Comparison of ENCODE assay signal across 15 cellular contexts in genomic region chr17:44159519-44160210, GRCh38. TPM values are rescaled to one million over a fixed set of nuclear protein-coding genes. Genes with fewer than 3 reads are reported as not detected.
A peak's percentile ranks its signal among the peaks of the same experiment; 100 is the strongest.
DNase-seq lines count a peak whose midpoint lies in the region; ATAC-seq and TF ChIP-seq lines count a peak whose summit lies in the region.
"Had no signal": no experiment of that assay in that cellular context is flagged by ENCODE, and none has a peak within 500 bp of the region (broad histone marks: within the 10 kb centered on the region; RNA-seq: fewer than 3 reads in every experiment).

No MANE protein-coding gene starts in this region.

- intact Hi-C loops in activated CD4-positive, alpha-beta T cell treated with anti-CD3 and anti-CD28 coated beads for 36 hours (cut with DNase I, micrococcal nuclease): no loop called here

- ATAC-seq in activated CD4-positive, alpha-beta T cell treated with anti-CD3 and anti-CD28 coated beads for 36 hours: peak; percentile 60
- ATAC-seq in HG03565 (IDR thresholded peaks at IDR 0.05; ENCODE audit: unreplicated experiment) (no peak), GM21825 (IDR thresholded peaks at IDR 0.05; ENCODE audit: unreplicated experiment) (no peak)
- ATAC-seq: left lung had no signal

- H3K4me3 Mint-ChIP-seq in activated CD4-positive, alpha-beta T cell treated with anti-CD3 and anti-CD28 coated beads for 36 hours: no peak overlapping the region
- H3K4me3 Mint-ChIP-seq in activated CD4-positive, alpha-beta T cell treated with anti-CD3 and anti-CD28 coated beads, Interleukin-2, amount 10 ng/mL, durations not matched to agents 7 days and 5 days: no peak overlapping the region
- no peak overlapping the region for H3K4me3 Mint-ChIP-seq in progenitor cell of endocrine pancreas (ENCODE audit: low read depth)
- H3K4me3 Mint-ChIP-seq: activated naive CD8-positive, alpha-beta T cell treated with anti-CD3 and anti-CD28 coated beads for 36 hours; neural progenitor cell had no signal

- no peaks in the 10 kb centered on the region for H3K27me3 Mint-ChIP-seq in activated CD4-positive, alpha-beta T cell treated with anti-CD3 and anti-CD28 coated beads for 36 hours
- H3K27me3 Mint-ChIP-seq in activated CD4-positive, alpha-beta T cell treated with anti-CD3 and anti-CD28 coated beads, Interleukin-2, amount 10 ng/mL, durations not matched to agents 7 days and 5 days: no peaks in the 10 kb centered on the region
- no peaks in the 10 kb centered on the region for H3K27me3 Mint-ChIP-seq in progenitor cell of endocrine pancreas
- H3K27me3 Mint-ChIP-seq: activated naive CD8-positive, alpha-beta T cell treated with anti-CD3 and anti-CD28 coated beads for 36 hours had no signal

- no peak overlapping the region for H3K27ac Mint-ChIP-seq in activated CD4-positive, alpha-beta T cell treated with anti-CD3 and anti-CD28 coated beads for 36 hours
- H3K27ac Mint-ChIP-seq in activated CD4-positive, alpha-beta T cell treated with anti-CD3 and anti-CD28 coated beads, Interleukin-2, amount 10 ng/mL, durations not matched to agents 7 days and 5 days: no peak overlapping the region
- peak overlapping the region; percentile 65 for H3K27ac Mint-ChIP-seq in progenitor cell of endocrine pancreas
- H3K27ac Mint-ChIP-seq: activated naive CD8-positive, alpha-beta T cell treated with anti-CD3 and anti-CD28 coated beads for 36 hours; neural progenitor cell had no signal

- peak; percentile 44 for DNase-seq in activated CD4-positive, alpha-beta T cell treated with anti-CD3 and anti-CD28 coated beads for 36 hours
- DNase-seq in activated CD4-positive, alpha-beta T cell treated with anti-CD3 and anti-CD28 coated beads, Interleukin-2, amount 10 ng/mL, durations not matched to agents 7 days and 5 days: no peak
- DNase-seq in MV-4-11 (lab: John Stamatoyannopoulos, UW) (peak; percentile 70), amniotic epithelial cell (ENCODE audit: low read depth) (peak; percentile 97), progenitor cell of endocrine pancreas (ENCODE audit: low spot score, unreplicated experiment) (no peak), 8988T (no peak)
- DNase-seq: activated naive CD8-positive, alpha-beta T cell treated with anti-CD3 and anti-CD28 coated beads for 36 hours; hippocampal formation; MM.1S had no signal

- no peak for TF ChIP-seq CTCF in progenitor cell of endocrine pancreas (IDR thresholded peaks at IDR 0.05; ENCODE audit: unreplicated experiment)

- POLR2A ChIA-PET in activated CD4-positive, alpha-beta T cell treated with anti-CD3 and anti-CD28 coated beads for 36 hours (lab: Charles Lee): no interaction called here
- POLR2A ChIA-PET in activated CD4-positive, alpha-beta T cell treated with anti-CD3 and anti-CD28 coated beads, Interleukin-2, amount 10 ng/mL, durations not matched to agents 7 days and 5 days (lab: Charles Lee): no interaction called here

- peaks cover 10% of the 10 kb centered on the region for H3K36me3 Mint-ChIP-seq in activated CD4-positive, alpha-beta T cell treated with anti-CD3 and anti-CD28 coated beads for 36 hours (ENCODE audit: low read depth)
- H3K36me3 Mint-ChIP-seq in activated CD4-positive, alpha-beta T cell treated with anti-CD3 and anti-CD28 coated beads, Interleukin-2, amount 10 ng/mL, durations not matched to agents 7 days and 5 days (ENCODE audit: low read depth): peaks cover 11% of the 10 kb centered on the region
- H3K36me3 Mint-ChIP-seq in progenitor cell of endocrine pancreas (ENCODE audit: insufficient read depth): peaks cover 1% of the 10 kb centered on the region

- peaks cover 4% of the 10 kb centered on the region for H3K4me1 Mint-ChIP-seq in activated CD4-positive, alpha-beta T cell treated with anti-CD3 and anti-CD28 coated beads for 36 hours
- H3K4me1 Mint-ChIP-seq in activated CD4-positive, alpha-beta T cell treated with anti-CD3 and anti-CD28 coated beads, Interleukin-2, amount 10 ng/mL, durations not matched to agents 7 days and 5 days: peaks cover 5% of the 10 kb centered on the region
- H3K4me1 Mint-ChIP-seq in progenitor cell of endocrine pancreas (ENCODE audit: low read depth): no peaks in the 10 kb centered on the region
- H3K4me1 Mint-ChIP-seq: activated naive CD8-positive, alpha-beta T cell treated with anti-CD3 and anti-CD28 coated beads for 36 hours; neural progenitor cell had no signal

- H3K9me3 Mint-ChIP-seq in activated CD4-positive, alpha-beta T cell treated with anti-CD3 and anti-CD28 coated beads for 36 hours (ENCODE audit: low read depth): no peaks in the 10 kb centered on the region
- H3K9me3 Mint-ChIP-seq in activated CD4-positive, alpha-beta T cell treated with anti-CD3 and anti-CD28 coated beads, Interleukin-2, amount 10 ng/mL, durations not matched to agents 7 days and 5 days: no peaks in the 10 kb centered on the region
- H3K9me3 Mint-ChIP-seq in progenitor cell of endocrine pancreas (ENCODE audit: low read depth): no peaks in the 10 kb centered on the region
- H3K9me3 Mint-ChIP-seq: activated naive CD8-positive, alpha-beta T cell treated with anti-CD3 and anti-CD28 coated beads for 36 hours; neural progenitor cell had no signal

- CTCF ChIA-PET in activated CD4-positive, alpha-beta T cell treated with anti-CD3 and anti-CD28 coated beads for 36 hours (lab: Charles Lee): interaction anchor here (0.9 to 2.0 kb wide), 3 partner anchors 8 to 11 kb away, joined by 3 to 8 read pairs (median 4); no protein-coding TSS in a partner anchor
- CTCF ChIA-PET in activated CD4-positive, alpha-beta T cell treated with anti-CD3 and anti-CD28 coated beads, Interleukin-2, amount 10 ng/mL, durations not matched to agents 7 days and 5 days (lab: Charles Lee): interaction anchor here (0.8 to 2.3 kb wide), 4 partner anchors 9 to 47 kb away, joined by 3 to 8 read pairs (median 5); no protein-coding TSS in a partner anchor

RNA-seq across cellular contexts. Expression of gene ASB16, which starts 10.8 kb away (rescaled TPM):
- under 1 TPM; 0.14 TPM for total RNA-seq in activated CD4-positive, alpha-beta T cell treated with anti-CD3 and anti-CD28 coated beads for 36 hours
- total RNA-seq in activated CD4-positive, alpha-beta T cell treated with anti-CD3 and anti-CD28 coated beads, Interleukin-2, amount 10 ng/mL, durations not matched to agents 7 days and 5 days: under 1 TPM in 1 of 2 experiments, not detected in 1; 0.30 TPM
- total RNA-seq in progenitor cell of endocrine pancreas: 0.49 and 0.89 TPM in 2 replicates
- total RNA-seq: activated naive CD8-positive, alpha-beta T cell treated with anti-CD3 and anti-CD28 coated beads for 36 hours; cerebellum; left lung; SK-MEL-5 had no signal

RNA-seq across cellular contexts. Expression of gene HROB, which starts 17.9 kb away (rescaled TPM):
- 10 to 100 TPM; 17.1 to 23.3 TPM for total RNA-seq in activated CD4-positive, alpha-beta T cell treated with anti-CD3 and anti-CD28 coated beads for 36 hours
- 10 to 100 TPM; 15.1 to 16.4 TPM for total RNA-seq in activated CD4-positive, alpha-beta T cell treated with anti-CD3 and anti-CD28 coated beads, Interleukin-2, amount 10 ng/mL, durations not matched to agents 7 days and 5 days
- 10.1 and 12.8 TPM in 2 replicates for total RNA-seq in progenitor cell of endocrine pancreas

RNA-seq across cellular contexts. Expression of gene TMUB2, which starts 27.1 kb away (rescaled TPM):
- 10 to 100 TPM; 19.8 to 20.3 TPM for total RNA-seq in activated CD4-positive, alpha-beta T cell treated with anti-CD3 and anti-CD28 coated beads for 36 hours
- 10 to 100 TPM; 36.6 to 37.1 TPM for total RNA-seq in activated CD4-positive, alpha-beta T cell treated with anti-CD3 and anti-CD28 coated beads, Interleukin-2, amount 10 ng/mL, durations not matched to agents 7 days and 5 days
- 48.5 and 50.3 TPM in 2 replicates for total RNA-seq in progenitor cell of endocrine pancreas

RNA-seq across cellular contexts. Expression of gene HDAC5, which starts 36.2 kb away (rescaled TPM):
- total RNA-seq in activated CD4-positive, alpha-beta T cell treated with anti-CD3 and anti-CD28 coated beads for 36 hours: 10 to 100 TPM; 16.5 to 22.0 TPM
- 10 to 100 TPM; 27.0 to 32.3 TPM for total RNA-seq in activated CD4-positive, alpha-beta T cell treated with anti-CD3 and anti-CD28 coated beads, Interleukin-2, amount 10 ng/mL, durations not matched to agents 7 days and 5 days
- total RNA-seq in progenitor cell of endocrine pancreas: 39.0 and 41.3 TPM in 2 replicates

RNA-seq across cellular contexts. Expression of gene ATXN7L3, which starts 40.0 kb away (rescaled TPM):
- 10 to 100 TPM; 66.3 to 70.6 TPM for total RNA-seq in activated CD4-positive, alpha-beta T cell treated with anti-CD3 and anti-CD28 coated beads for 36 hours
- total RNA-seq in activated CD4-positive, alpha-beta T cell treated with anti-CD3 and anti-CD28 coated beads, Interleukin-2, amount 10 ng/mL, durations not matched to agents 7 days and 5 days: 100 to 1,000 TPM; 110 to 112 TPM
- 117 and 135 TPM in 2 replicates for total RNA-seq in progenitor cell of endocrine pancreas

Comparison
In these comparisons a context has a peak if more than half of its experiments do, and no peak if none do; other contexts are left out.
1. DNase-seq: peak in activated CD4-positive, alpha-beta T cell treated with anti-CD3 and anti-CD28 coated beads for 36 hours (single experiment), MV-4-11 (single experiment) and amniotic epithelial cell (single experiment); none in activated CD4-positive, alpha-beta T cell treated with anti-CD3 and anti-CD28 coated beads, Interleukin-2, amount 10 ng/mL, durations not matched to agents 7 days and 5 days (single experiment), progenitor cell of endocrine pancreas (single experiment) and 8988T (single experiment).